19 cellular contexts compared by ENCODE assay signal in genomic region chr15:92937880-92938279, GRCh38. TPM values are rescaled to one million over a fixed set of nuclear protein-coding genes. Genes with fewer than 3 reads are reported as not detected.
DNase-seq lines count a peak whose midpoint lies in the region; ATAC-seq and TF ChIP-seq lines count a peak whose summit lies in the region.
"Had no signal": no experiment of that assay in that cellular context is flagged by ENCODE, and none has a peak within 500 bp of the region (broad histone marks: within the 10 kb centered on the region; RNA-seq: fewer than 3 reads in every experiment).

No MANE protein-coding gene starts in this region.

- in situ Hi-C loops in transverse colon (cut with MboI; ENCODE audit: low pct_ligation_motif_present in 1 of 4, low pct_unique_long_range_greater_than_20kb in 1 of 4, low sequenced_read_pairs in 3 of 4), result loop anchor here in 1 of 4 donors (25.0 kb wide), 1 partner anchor 151 kb away; no protein-coding TSS in a partner anchor

- no peak for TF ChIP-seq POLR2A in transverse colon (IDR thresholded peaks at IDR 0.05)

- H3K27me3 Mint-ChIP-seq in activated naive CD8-positive, alpha-beta T cell, result no peaks in the 10 kb centered on the region
- H3K27me3 Mint-ChIP-seq in activated naive CD8-positive, alpha-beta T cell treated with anti-CD3 and anti-CD28 coated beads, Interleukin-2, amount 50 U/mL, for 24 hours, result no peaks in the 10 kb centered on the region
- no peaks in the 10 kb centered on the region for H3K27me3 Mint-ChIP-seq in activated T-helper 1 cell treated with anti-CD3 and anti-CD28 coated beads, Interleukin-12 subunit alpha, Interleukin-12 subunit beta, Interleukin-2, Interleukin-4 antibody, amounts not matched to agents 30 ng/mL and 10 ng/mL and 1 ng/mL, durations not matched to agents 14 hours and 24 hours and 36 hours (ENCODE audit: insufficient read depth)
- H3K27me3 Mint-ChIP-seq in mesothelial cell of epicardium (ENCODE audit: low read depth), result no peaks in the 10 kb centered on the region

- H3K9me3 ChIP-seq in transverse colon, result no peaks in the 10 kb centered on the region
- H3K9me3 ChIP-seq: Caco-2, stomach had no signal

- H3K4me3 Mint-ChIP-seq in activated naive CD8-positive, alpha-beta T cell, result no peak overlapping the region
- H3K4me3 Mint-ChIP-seq in activated naive CD8-positive, alpha-beta T cell treated with anti-CD3 and anti-CD28 coated beads, Interleukin-2, amount 50 U/mL, for 24 hours, result no peak overlapping the region
- H3K4me3 Mint-ChIP-seq in activated T-helper 1 cell treated with anti-CD3 and anti-CD28 coated beads, Interleukin-12 subunit alpha, Interleukin-12 subunit beta, Interleukin-2, Interleukin-4 antibody, amounts not matched to agents 30 ng/mL and 10 ng/mL and 1 ng/mL, durations not matched to agents 14 hours and 24 hours and 36 hours, result no peak overlapping the region
- no peak overlapping the region for H3K4me3 Mint-ChIP-seq in mesothelial cell of epicardium

- TF ChIP-seq CTCF in mesothelial cell of epicardium (IDR thresholded peaks at IDR 0.05; ENCODE audit: unreplicated experiment) (no peak), transverse colon (IDR thresholded peaks at IDR 0.05) (no peak)

- peak overlapping the region; percentile 28 to 59 (median 57) for H3K27ac ChIP-seq in transverse colon
- H3K27ac ChIP-seq: stomach had no signal

- DNase-seq in activated naive CD8-positive, alpha-beta T cell treated with anti-CD3 and anti-CD28 coated beads, Interleukin-2, amount 50 U/mL, for 24 hours, result no peak
- no peak for DNase-seq in activated T-helper 1 cell treated with anti-CD3 and anti-CD28 coated beads, Interleukin-12 subunit alpha, Interleukin-12 subunit beta, Interleukin-2, Interleukin-4 antibody, amounts not matched to agents 30 ng/mL and 10 ng/mL and 1 ng/mL, durations not matched to agents 14 hours and 24 hours and 36 hours (ENCODE audit: low spot score)
- DNase-seq in mesothelial cell of epicardium (ENCODE audit: low spot score in 2 of 2, unreplicated experiment in 2 of 2) (no peak), transverse colon (no peak), RKO (ENCODE audit: low spot score) (no peak), GM19238 (ENCODE audit: insufficient read length, low spot score) (no peak)
- DNase-seq: activated CD4-positive, CD25-positive, alpha-beta regulatory T cell; Caco-2; cerebellar nuclear complex; foreskin melanocyte; GF-D8; mesendoderm; NCI-H526 treated with DMSO at 0.1 percent for 48 hours; PC-3; stomach had no signal

- H3K27me3 ChIP-seq in transverse colon, result no peaks in the 10 kb centered on the region
- H3K27me3 ChIP-seq: stomach had no signal

- H3K4me1 ChIP-seq in transverse colon, result peaks cover 5 to 56% (median 44%) of the 10 kb centered on the region in 4 donors

- no peak overlapping the region for H3K4me3 ChIP-seq in transverse colon
- H3K4me3 ChIP-seq: skin epidermis, stomach had no signal

- peaks cover 0 to 86% (median 30%) of the 10 kb centered on the region in 4 donors for H3K36me3 ChIP-seq in transverse colon

- ATAC-seq in activated naive CD8-positive, alpha-beta T cell treated with anti-CD3 and anti-CD28 coated beads, Interleukin-2, amount 50 U/mL, for 24 hours, result no peak
- no peak for ATAC-seq in HG02610 (IDR thresholded peaks at IDR 0.05; ENCODE audit: unreplicated experiment)
- ATAC-seq: HepG2, PC-3 had no signal

- intact Hi-C loops in activated T-helper 1 cell treated with anti-CD3 and anti-CD28 coated beads, Interleukin-12 subunit alpha, Interleukin-12 subunit beta, Interleukin-2, Interleukin-4 antibody, amounts not matched to agents 30 ng/mL and 10 ng/mL and 1 ng/mL, durations not matched to agents 14 hours and 24 hours and 36 hours (cut with micrococcal nuclease), result loop anchor here (2.0 kb wide), 1 partner anchor 17 kb away; no protein-coding TSS in a partner anchor
- intact Hi-C loops in transverse colon (cut with DNase I; ENCODE audit: low total_unique reads), result no loop called here

- no peaks in the 10 kb centered on the region for H3K9me3 Mint-ChIP-seq in activated naive CD8-positive, alpha-beta T cell (ENCODE audit: low read depth)
- H3K9me3 Mint-ChIP-seq in activated naive CD8-positive, alpha-beta T cell treated with anti-CD3 and anti-CD28 coated beads, Interleukin-2, amount 50 U/mL, for 24 hours, result no peaks in the 10 kb centered on the region
- H3K9me3 Mint-ChIP-seq in activated T-helper 1 cell treated with anti-CD3 and anti-CD28 coated beads, Interleukin-12 subunit alpha, Interleukin-12 subunit beta, Interleukin-2, Interleukin-4 antibody, amounts not matched to agents 30 ng/mL and 10 ng/mL and 1 ng/mL, durations not matched to agents 14 hours and 24 hours and 36 hours, result no peaks in the 10 kb centered on the region
- no peaks in the 10 kb centered on the region for H3K9me3 Mint-ChIP-seq in mesothelial cell of epicardium

- peak overlapping the region; percentile 83 for H3K27ac Mint-ChIP-seq in activated naive CD8-positive, alpha-beta T cell
- H3K27ac Mint-ChIP-seq in activated naive CD8-positive, alpha-beta T cell treated with anti-CD3 and anti-CD28 coated beads, Interleukin-2, amount 50 U/mL, for 24 hours, result no peak overlapping the region
- peak overlapping the region; percentile 68 for H3K27ac Mint-ChIP-seq in activated T-helper 1 cell treated with anti-CD3 and anti-CD28 coated beads, Interleukin-12 subunit alpha, Interleukin-12 subunit beta, Interleukin-2, Interleukin-4 antibody, amounts not matched to agents 30 ng/mL and 10 ng/mL and 1 ng/mL, durations not matched to agents 14 hours and 24 hours and 36 hours
- H3K27ac Mint-ChIP-seq in mesothelial cell of epicardium, result peak overlapping the region; percentile 25

- H3K4me1 Mint-ChIP-seq in activated naive CD8-positive, alpha-beta T cell (ENCODE audit: low read depth), result peaks cover 63% of the 10 kb centered on the region
- peaks cover 37% of the 10 kb centered on the region for H3K4me1 Mint-ChIP-seq in activated naive CD8-positive, alpha-beta T cell treated with anti-CD3 and anti-CD28 coated beads, Interleukin-2, amount 50 U/mL, for 24 hours
- H3K4me1 Mint-ChIP-seq in activated T-helper 1 cell treated with anti-CD3 and anti-CD28 coated beads, Interleukin-12 subunit alpha, Interleukin-12 subunit beta, Interleukin-2, Interleukin-4 antibody, amounts not matched to agents 30 ng/mL and 10 ng/mL and 1 ng/mL, durations not matched to agents 14 hours and 24 hours and 36 hours (ENCODE audit: low read depth), result peaks cover 57% of the 10 kb centered on the region
- H3K4me1 Mint-ChIP-seq in mesothelial cell of epicardium, result peaks cover 39% of the 10 kb centered on the region

- peaks cover 34% of the 10 kb centered on the region for H3K36me3 Mint-ChIP-seq in activated naive CD8-positive, alpha-beta T cell
- H3K36me3 Mint-ChIP-seq in activated naive CD8-positive, alpha-beta T cell treated with anti-CD3 and anti-CD28 coated beads, Interleukin-2, amount 50 U/mL, for 24 hours (ENCODE audit: low read depth), result peaks cover 78% of the 10 kb centered on the region
- H3K36me3 Mint-ChIP-seq in activated T-helper 1 cell treated with anti-CD3 and anti-CD28 coated beads, Interleukin-12 subunit alpha, Interleukin-12 subunit beta, Interleukin-2, Interleukin-4 antibody, amounts not matched to agents 30 ng/mL and 10 ng/mL and 1 ng/mL, durations not matched to agents 14 hours and 24 hours and 36 hours (ENCODE audit: low read depth), result peaks cover 60% of the 10 kb centered on the region
- peaks cover 53% of the 10 kb centered on the region for H3K36me3 Mint-ChIP-seq in mesothelial cell of epicardium

- no peak for TF ChIP-seq EP300 in transverse colon (IDR thresholded peaks at IDR 0.05; ENCODE audit: low read depth)

RNA-seq across cellular contexts. Expression of gene CHD2, which starts 37.8 kb away (rescaled TPM):
- 102 and 104 TPM in 2 replicates for total RNA-seq in activated T-helper 1 cell treated with anti-CD3 and anti-CD28 coated beads, Interleukin-12 subunit alpha, Interleukin-12 subunit beta, Interleukin-2, Interleukin-4 antibody, amounts not matched to agents 30 ng/mL and 10 ng/mL and 1 ng/mL, durations not matched to agents 14 hours and 24 hours and 36 hours
- 178 to 183 TPM (median 180 TPM) in 3 replicates for total RNA-seq in mesothelial cell of epicardium
- total RNA-seq in transverse colon, result 100 to 1,000 TPM in 3 of 4 donors, 10 to 100 TPM in 1; 90.5 to 190 (median 138) TPM
